Comparison of ENCODE assay signal across 20 cellular contexts in genomic region chr12:121345151-121345810, GRCh38. TPM values are rescaled to one million over a fixed set of nuclear protein-coding genes. Genes with fewer than 3 reads are reported as not detected.
DNase-seq lines count a peak whose midpoint lies in the region; ATAC-seq, FAIRE-seq and TF ChIP-seq lines count a peak whose summit lies in the region.
"Had no signal": no experiment of that assay in that cellular context is flagged by ENCODE, and none has a peak within 500 bp of the region (broad histone marks: within the 10 kb centered on the region; RNA-seq: fewer than 3 reads in every experiment).

No MANE protein-coding gene starts in this region.

- H3K4me1 ChIP-seq in HepG2 (ENCODE audit: insufficient read depth, low read length) (peaks cover 2% of the 10 kb centered on the region), right lobe of liver (no peaks in the 10 kb centered on the region), K562 (replicated peaks in 1 of 2; ENCODE audit: control insufficient read depth in 2 of 2, insufficient read depth in 2 of 2, low read length in 2 of 2) (peaks cover 0 to 3% of the 10 kb centered on the region in 2 experiments; a peak in 1 of 5 replicates)

- H3K27ac ChIP-seq in HepG2 (ENCODE audit: extremely low read length, insufficient read depth, low read length) = no peak overlapping the region
- no peak overlapping the region for H3K27ac ChIP-seq in right lobe of liver
- no peak overlapping the region for H3K27ac ChIP-seq in K562 (ENCODE audit: extremely low read depth, low read depth, low read length)
- H3K27ac ChIP-seq: heart left ventricle had no signal

- FAIRE-seq in HepG2 (lab: Jason Lieb, UNC) (no peak), K562 (lab: Jason Lieb, UNC) (no peak)
- FAIRE-seq: astrocyte, GM18507, islet of Langerhans had no signal

- no peaks in the 10 kb centered on the region for H4K20me1 ChIP-seq in HepG2 (ENCODE audit: insufficient read depth, low read length)
- H4K20me1 ChIP-seq in K562 (replicated peaks; ENCODE audit: control insufficient read depth, insufficient read depth, low read length) = no peaks in the 10 kb centered on the region; the same call in 1 of the 2 replicates

- H3K4me2 ChIP-seq in HepG2 (ENCODE audit: low read depth, low read length) (no peak overlapping the region), K562 (ENCODE audit: insufficient read depth, low read length) (no peak overlapping the region)

- DNase-seq in HepG2 (ENCODE audit: low spot score) (no peak), right lobe of liver (no peak), K562 (ENCODE audit: extremely low read depth in 1 of 4, low spot score in 3 of 4) (no peak), medulla oblongata (ENCODE audit: extremely low spot score) (peak; percentile 92), SIG-M5 (lab: John Stamatoyannopoulos, UW) (no peak), NCI-H2107 treated with DMSO at 0.1 percent for 48 hours (lab: John Stamatoyannopoulos, UW; ENCODE audit: unreplicated experiment) (no peak), HK-2 (ENCODE audit: unreplicated experiment) (no peak)
- DNase-seq: activated naive CD4-positive, alpha-beta T cell; heart left ventricle; Karpas-422; naive B cell; NCI-H1048; NCI-H2081; NCI-H510A; stimulated activated CD4-positive, alpha-beta T cell treated with anti-CD3 and anti-CD28 coated beads, Interleukin-2, amount 100 ng/mL, for 24 hours had no signal

- TF ChIP-seq POLR2A in HepG2 (IDR thresholded peaks at IDR 0.05; ENCODE audit: insufficient read depth in 1 of 2, low read depth in 2 of 2, low read length in 2 of 2) (no peak), right lobe of liver (IDR thresholded peaks at IDR 0.05) (no peak), K562 (conservative IDR thresholded peaks at IDR 0.05) (no peak)

- TF ChIP-seq RAD21 in HepG2 (CRISPR knock-in tag; IDR thresholded peaks at IDR 0.05) (no peak), K562 (CRISPR knock-in tag; conservative IDR thresholded peaks at IDR 0.05 in 1 of 2, IDR thresholded peaks at IDR 0.05 in 1 of 2) (no peak)

- H3K9me1 ChIP-seq in K562 (ENCODE audit: control insufficient read depth, insufficient read depth, low read length) = no peaks in the 10 kb centered on the region

- intact Hi-C loops in HepG2 (cut with micrococcal nuclease; ENCODE audit: unreplicated experiment) (no loop called here), right lobe of liver (cut with DNase I) (no loop called here), K562 (cut with micrococcal nuclease) (no loop called here)

- H3K9ac ChIP-seq in HepG2 (ENCODE audit: insufficient read depth, low read depth, low read length) (no peak overlapping the region), K562 (ENCODE audit: insufficient read depth in 1 of 2, low read depth in 2 of 2, low read length in 2 of 2) (no peak overlapping the region)

- CTCF ChIA-PET in HepG2 (lab: Yijun Ruan, JAX; ENCODE audit: low intra/inter-chr PET ratio, low total read pairs) (no interaction called here), K562 (lab: Yijun Ruan, JAX; ENCODE audit: low intra/inter-chr PET ratio) (no interaction called here)

- H3K4me3 ChIP-seq in HepG2 (replicated peaks in 1 of 3; ENCODE audit: insufficient read depth in 1 of 3, low read depth in 2 of 3, low read length in 3 of 3) = no peak overlapping the region
- H3K4me3 ChIP-seq in right lobe of liver = no peak overlapping the region
- H3K4me3 ChIP-seq in K562 = no peak overlapping the region
- H3K4me3 ChIP-seq: heart left ventricle had no signal

- ATAC-seq in HepG2 = no peak
- no peak for ATAC-seq in right lobe of liver
- no peak for ATAC-seq in K562
- ATAC-seq in HG03457 (IDR thresholded peaks at IDR 0.05; ENCODE audit: unreplicated experiment) = no peak
- ATAC-seq: heart left ventricle, SK-N-SH treated with all-trans-retinoic acid at 6 μM for 48 hours had no signal

- H2AFZ ChIP-seq in HepG2 (ENCODE audit: low read length) (no peak overlapping the region), K562 (ENCODE audit: low read depth, low read length) (no peak overlapping the region)

- H3K9me3 ChIP-seq in HepG2 (ENCODE audit: low read length) (no peaks in the 10 kb centered on the region), right lobe of liver (no peaks in the 10 kb centered on the region), K562 (replicated peaks; ENCODE audit: control insufficient read depth, insufficient read depth, low read depth, low read length) (no peaks in the 10 kb centered on the region)
- H3K9me3 ChIP-seq: heart left ventricle had no signal

- H3K36me3 ChIP-seq in HepG2 (replicated peaks in 1 of 2; ENCODE audit: control insufficient read depth in 1 of 2, insufficient read depth in 2 of 2, low read length in 2 of 2) (peaks cover 18 to 60% of the 10 kb centered on the region in 2 experiments), right lobe of liver (peaks cover 0 to 57% (median 33%) of the 10 kb centered on the region in 4 donors), K562 (ENCODE audit: control insufficient read depth, insufficient read depth, low read length) (peaks cover 88% of the 10 kb centered on the region)

- TF ChIP-seq CTCF in HepG2 (CRISPR knock-in tag; IDR thresholded peaks at IDR 0.05) (no peak), right lobe of liver (IDR thresholded peaks at IDR 0.05) (no peak), K562 (IDR thresholded peaks at IDR 0.05 in 2 of 3, conservative IDR thresholded peaks at IDR 0.05 in 1 of 3; ENCODE audit: insufficient read depth in 2 of 3, low read depth in 1 of 3, low read length in 3 of 3) (no peak)

- WGBS in HepG2 (ENCODE audit: low lambda C conversion rate) = 98% methylated on average over 4 of the region's 4 CpGs
- WGBS in right lobe of liver (ENCODE audit: insufficient coverage, low coverage, low lambda C conversion rate, missing lambda C conversion rate) = 51% methylated on average over 2 of the region's 4 CpGs
- WGBS in K562 (ENCODE audit: insufficient coverage, low coverage, missing lambda C conversion rate) = 76% methylated on average over 4 of the region's 4 CpGs

- peaks cover 8% of the 10 kb centered on the region for H3K79me2 ChIP-seq in HepG2 (ENCODE audit: insufficient read depth, low read length)
- peaks cover 58% of the 10 kb centered on the region for H3K79me2 ChIP-seq in K562 (ENCODE audit: control insufficient read depth, insufficient read depth, low read length)

- POLR2A ChIA-PET in HepG2 (lab: Yijun Ruan, JAX) (no interaction called here), K562 (lab: Yijun Ruan, JAX) (interaction anchor here (0.9 to 1.2 kb wide), 2 partner anchors 11 to 46 kb away, joined by 3 to 5 read pairs; no protein-coding TSS in a partner anchor)

- in situ Hi-C loops in HepG2 (cut with HindIII; ENCODE audit: extremely low pct_ligation_motif_present, low pct_unique_long_range_greater_than_20kb) = loop anchor here (5.0 kb wide), 1 partner anchor 97 kb away; no protein-coding TSS in a partner anchor
- in situ Hi-C loops in K562 (cut with MboI) = no loop called here

- TF ChIP-seq EP300 in HepG2 (IDR thresholded peaks at IDR 0.05; ENCODE audit: low read depth in 2 of 2, low read length in 2 of 2) (no peak), HepG2 (CRISPR knock-in tag; IDR thresholded peaks at IDR 0.05; ENCODE audit: borderline replicate concordance) (no peak), K562 (IDR thresholded peaks at IDR 0.05; ENCODE audit: low read length) (no peak)

- H3K27me3 ChIP-seq in HepG2 (ENCODE audit: control insufficient read depth in 1 of 2, insufficient read depth in 2 of 2, low read length in 2 of 2) = no peaks in the 10 kb centered on the region
- H3K27me3 ChIP-seq in right lobe of liver = no peaks in the 10 kb centered on the region
- H3K27me3 ChIP-seq in K562 (ENCODE audit: control insufficient read depth in 2 of 2, insufficient read depth in 2 of 2, low read length in 2 of 2) = no peaks in the 10 kb centered on the region
- H3K27me3 ChIP-seq: heart left ventricle had no signal

- BruUV-seq in HepG2 (replicated peaks; lab: Mats Ljungman, UMichigan) (no TSS peak), K562 (replicated peaks; lab: Mats Ljungman, UMichigan) (no TSS peak)

RNA-seq across cellular contexts. Expression of gene ANAPC5, which starts 6.9 kb away (rescaled TPM):
- total RNA-seq in HepG2 (2016; rRNA removed; fragmentation: Illumina TruSeq; extraction: Trizol) (161 and 174 TPM in 2 replicates), right lobe of liver (10 to 100 TPM; 40.7 to 68.8 (median 49.8) TPM), K562 (2014; rRNA removed) (176 and 194 TPM in 2 replicates), K562 (2014; rRNA removed; fragmentation: Illumina TruSeq; extraction: Trizol) (269 and 301 TPM in 2 replicates), K562 (2015; rRNA removed; fragmentation: Illumina TruSeq; extraction: Trizol) (190 and 197 TPM in 2 replicates), K562 (2021) (168 and 169 TPM in 2 replicates)
- total RNA-seq in HepG2 (2016; cell fraction: cytosol; rRNA removed; fragmentation: Illumina TruSeq; extraction: Trizol; ENCODE audit: low read depth) = 101 and 107 TPM in 2 replicates
- 166 and 170 TPM in 2 replicates for total RNA-seq in HepG2 (2016; cell fraction: insoluble cytoplasmic fraction; rRNA removed; fragmentation: Illumina TruSeq; extraction: Trizol)
- total RNA-seq in HepG2 (2016; cell fraction: membrane; rRNA removed; fragmentation: Illumina TruSeq; extraction: Trizol) = 211 and 214 TPM in 2 replicates
- total RNA-seq in HepG2 (2016; cell fraction: nucleus; rRNA removed; fragmentation: Illumina TruSeq; extraction: Trizol) = 114 and 131 TPM in 2 replicates
- polyA plus RNA-seq in HepG2 (2011; rRNA removed) (134 and 146 TPM in 2 replicates), K562 (2011; rRNA removed) (307 and 315 TPM in 2 replicates), K562 (2014; fragmentation: Illumina TruSeq; extraction: Trizol) (201 and 250 TPM in 2 replicates), K562 (2014; fragmentation: Nextera tagmentation; extraction: Ambion mirVana) (100 to 1,000 TPM; 136 to 181 TPM), K562 (2014; rRNA removed) (207 and 213 TPM in 2 replicates)
- 93.9 and 111 TPM in 2 replicates for polyA plus RNA-seq in HepG2 (2011; cell fraction: cytosol; rRNA removed)
- 245 and 310 TPM in 2 replicates for polyA plus RNA-seq in HepG2 (2011; cell fraction: nucleus; rRNA removed)
- 58.4 and 72.2 TPM in 2 replicates for polyA plus RNA-seq in HepG2 (2012)
- polyA plus RNA-seq in HepG2 (2016; cell fraction: cytosol; fragmentation: Illumina TruSeq; extraction: Trizol; ENCODE audit: low read depth) = 91.9 and 105 TPM in 2 replicates
- polyA plus RNA-seq in HepG2 (2016; cell fraction: insoluble cytoplasmic fraction; fragmentation: Illumina TruSeq; extraction: Trizol; ENCODE audit: low read depth) = 134 and 136 TPM in 2 replicates
- 143 and 147 TPM in 2 replicates for polyA plus RNA-seq in HepG2 (2016; cell fraction: membrane; fragmentation: Illumina TruSeq; extraction: Trizol; ENCODE audit: low read depth)
- polyA plus RNA-seq in HepG2 (2016; cell fraction: nucleus; fragmentation: Illumina TruSeq; extraction: Trizol; ENCODE audit: insufficient read depth, low read depth) = 178 and 187 TPM in 2 replicates
- 159 and 362 TPM in 2 replicates for polyA minus RNA-seq in HepG2 (2011; rRNA and poly(A)+ RNA removed; ENCODE audit: low replicate concordance)
- 55.9 and 59.9 TPM in 2 replicates for polyA minus RNA-seq in HepG2 (2011; cell fraction: cytosol; rRNA and poly(A)+ RNA removed)
- 144 and 152 TPM in 2 replicates for polyA minus RNA-seq in HepG2 (2011; cell fraction: nucleus; rRNA and poly(A)+ RNA removed)
- total RNA-seq in K562 (2011; cell fraction: chromatin; rRNA removed; ENCODE audit: low replicate concordance) = 698 and 990 TPM in 2 replicates
- total RNA-seq in K562 (2011; cell fraction: nucleolus; rRNA removed) = 389 and 392 TPM in 2 replicates
- 547 and 619 TPM in 2 replicates for total RNA-seq in K562 (2011; cell fraction: nucleoplasm; rRNA removed)
- polyA plus RNA-seq in K562 (2011; cell fraction: cytosol; rRNA removed) = 232 and 246 TPM in 2 replicates
- polyA plus RNA-seq in K562 (2011; cell fraction: nucleus; rRNA removed) = 472 and 632 TPM in 2 replicates
- polyA plus RNA-seq in K562 (2012) = 114 and 144 TPM in 2 replicates
- polyA minus RNA-seq in K562 (2011; rRNA and poly(A)+ RNA removed) = 307 and 339 TPM in 2 replicates
- 97.9 and 140 TPM in 2 replicates for polyA minus RNA-seq in K562 (2011; cell fraction: cytosol; rRNA and poly(A)+ RNA removed)
- polyA minus RNA-seq in K562 (2011; cell fraction: nucleus; rRNA and poly(A)+ RNA removed) = 212 and 378 TPM in 2 replicates

RNA-seq across cellular contexts. Expression of gene CAMKK2, which starts 48.8 kb away (rescaled TPM):
- total RNA-seq in HepG2 (2016; rRNA removed; fragmentation: Illumina TruSeq; extraction: Trizol) (18.8 and 23.0 TPM in 2 replicates), right lobe of liver (10 to 100 TPM; 20.6 to 31.8 (median 24.1) TPM), K562 (2014; rRNA removed) (18.8 and 21.1 TPM in 2 replicates), K562 (2014; rRNA removed; fragmentation: Illumina TruSeq; extraction: Trizol) (12.6 and 12.7 TPM in 2 replicates), K562 (2015; rRNA removed; fragmentation: Illumina TruSeq; extraction: Trizol) (10.5 and 10.8 TPM in 2 replicates), K562 (2021) (30.8 and 32.0 TPM in 2 replicates)
- 3.8 and 4.1 TPM in 2 replicates for total RNA-seq in HepG2 (2016; cell fraction: cytosol; rRNA removed; fragmentation: Illumina TruSeq; extraction: Trizol; ENCODE audit: low read depth)
- total RNA-seq in HepG2 (2016; cell fraction: insoluble cytoplasmic fraction; rRNA removed; fragmentation: Illumina TruSeq; extraction: Trizol) = 17.9 and 20.0 TPM in 2 replicates
- 17.3 and 18.1 TPM in 2 replicates for total RNA-seq in HepG2 (2016; cell fraction: membrane; rRNA removed; fragmentation: Illumina TruSeq; extraction: Trizol)
- 18.1 and 18.3 TPM in 2 replicates for total RNA-seq in HepG2 (2016; cell fraction: nucleus; rRNA removed; fragmentation: Illumina TruSeq; extraction: Trizol)
- polyA plus RNA-seq in HepG2 (2011; rRNA removed) (20.0 and 25.1 TPM in 2 replicates), K562 (2011; rRNA removed) (18.2 and 20.5 TPM in 2 replicates), K562 (2014; fragmentation: Illumina TruSeq; extraction: Trizol) (22.0 and 22.3 TPM in 2 replicates), K562 (2014; fragmentation: Nextera tagmentation; extraction: Ambion mirVana) (1 to 10 TPM; 4.3 to 5.4 TPM), K562 (2014; rRNA removed) (20.1 and 21.1 TPM in 2 replicates)
- 18.7 TPM in 2 replicates for polyA plus RNA-seq in HepG2 (2011; cell fraction: cytosol; rRNA removed)
- polyA plus RNA-seq in HepG2 (2011; cell fraction: nucleus; rRNA removed) = 36.8 and 38.0 TPM in 2 replicates
- 12.9 and 13.9 TPM in 2 replicates for polyA plus RNA-seq in HepG2 (2012)
- polyA plus RNA-seq in HepG2 (2016; cell fraction: cytosol; fragmentation: Illumina TruSeq; extraction: Trizol; ENCODE audit: low read depth) = 3.2 and 3.8 TPM in 2 replicates
- polyA plus RNA-seq in HepG2 (2016; cell fraction: insoluble cytoplasmic fraction; fragmentation: Illumina TruSeq; extraction: Trizol; ENCODE audit: low read depth) = 19.8 and 21.1 TPM in 2 replicates
- polyA plus RNA-seq in HepG2 (2016; cell fraction: membrane; fragmentation: Illumina TruSeq; extraction: Trizol; ENCODE audit: low read depth) = 12.0 and 12.4 TPM in 2 replicates
- polyA plus RNA-seq in HepG2 (2016; cell fraction: nucleus; fragmentation: Illumina TruSeq; extraction: Trizol; ENCODE audit: insufficient read depth, low read depth) = 32.0 and 33.8 TPM in 2 replicates
- polyA minus RNA-seq in HepG2 (2011; rRNA and poly(A)+ RNA removed; ENCODE audit: low replicate concordance) = 29.2 and 33.9 TPM in 2 replicates
- polyA minus RNA-seq in HepG2 (2011; cell fraction: cytosol; rRNA and poly(A)+ RNA removed) = 12.1 and 12.2 TPM in 2 replicates
- 23.2 and 29.6 TPM in 2 replicates for polyA minus RNA-seq in HepG2 (2011; cell fraction: nucleus; rRNA and poly(A)+ RNA removed)
- total RNA-seq in K562 (2011; cell fraction: chromatin; rRNA removed; ENCODE audit: low replicate concordance) = 43.2 and 68.9 TPM in 2 replicates
- 40.5 and 41.3 TPM in 2 replicates for total RNA-seq in K562 (2011; cell fraction: nucleolus; rRNA removed)
- 39.2 and 39.8 TPM in 2 replicates for total RNA-seq in K562 (2011; cell fraction: nucleoplasm; rRNA removed)
- polyA plus RNA-seq in K562 (2011; cell fraction: cytosol; rRNA removed) = 19.2 and 26.4 TPM in 2 replicates
- 40.6 and 54.1 TPM in 2 replicates for polyA plus RNA-seq in K562 (2011; cell fraction: nucleus; rRNA removed)
- 15.5 and 22.2 TPM in 2 replicates for polyA plus RNA-seq in K562 (2012)
- polyA minus RNA-seq in K562 (2011; rRNA and poly(A)+ RNA removed) = 18.1 and 27.5 TPM in 2 replicates
- polyA minus RNA-seq in K562 (2011; cell fraction: cytosol; rRNA and poly(A)+ RNA removed) = 18.8 and 19.5 TPM in 2 replicates
- polyA minus RNA-seq in K562 (2011; cell fraction: nucleus; rRNA and poly(A)+ RNA removed) = 25.4 and 26.8 TPM in 2 replicates

RNA-seq across cellular contexts. Expression of gene RNF34, which starts 54.6 kb away (rescaled TPM):
- total RNA-seq in HepG2 (2016; rRNA removed; fragmentation: Illumina TruSeq; extraction: Trizol) (53.2 and 68.2 TPM in 2 replicates), right lobe of liver (10 to 100 TPM; 11.7 to 22.3 (median 14.6) TPM), K562 (2014; rRNA removed) (68.8 and 120 TPM in 2 replicates), K562 (2014; rRNA removed; fragmentation: Illumina TruSeq; extraction: Trizol) (47.1 and 48.9 TPM in 2 replicates), K562 (2015; rRNA removed; fragmentation: Illumina TruSeq; extraction: Trizol) (60.6 and 60.9 TPM in 2 replicates), K562 (2021) (42.4 and 47.1 TPM in 2 replicates)
- 21.6 and 23.1 TPM in 2 replicates for total RNA-seq in HepG2 (2016; cell fraction: cytosol; rRNA removed; fragmentation: Illumina TruSeq; extraction: Trizol; ENCODE audit: low read depth)
- total RNA-seq in HepG2 (2016; cell fraction: insoluble cytoplasmic fraction; rRNA removed; fragmentation: Illumina TruSeq; extraction: Trizol) = 52.8 and 66.3 TPM in 2 replicates
- total RNA-seq in HepG2 (2016; cell fraction: membrane; rRNA removed; fragmentation: Illumina TruSeq; extraction: Trizol) = 36.1 and 37.2 TPM in 2 replicates
- total RNA-seq in HepG2 (2016; cell fraction: nucleus; rRNA removed; fragmentation: Illumina TruSeq; extraction: Trizol) = 39.6 and 47.6 TPM in 2 replicates
- polyA plus RNA-seq in HepG2 (2011; rRNA removed) (36.8 and 37.4 TPM in 2 replicates), K562 (2011; rRNA removed) (41.7 and 51.0 TPM in 2 replicates), K562 (2014; fragmentation: Illumina TruSeq; extraction: Trizol) (52.0 and 54.1 TPM in 2 replicates), K562 (2014; fragmentation: Nextera tagmentation; extraction: Ambion mirVana) (10 to 100 TPM; 65.4 to 88.9 TPM), K562 (2014; rRNA removed) (47.2 and 48.4 TPM in 2 replicates)
- 17.4 and 20.4 TPM in 2 replicates for polyA plus RNA-seq in HepG2 (2011; cell fraction: cytosol; rRNA removed)
- 25.9 and 37.9 TPM in 2 replicates for polyA plus RNA-seq in HepG2 (2011; cell fraction: nucleus; rRNA removed)
- polyA plus RNA-seq in HepG2 (2012) = 27.0 and 30.9 TPM in 2 replicates
- 7.6 and 9.2 TPM in 2 replicates for polyA plus RNA-seq in HepG2 (2016; cell fraction: cytosol; fragmentation: Illumina TruSeq; extraction: Trizol; ENCODE audit: low read depth)
- 56.9 and 60.9 TPM in 2 replicates for polyA plus RNA-seq in HepG2 (2016; cell fraction: insoluble cytoplasmic fraction; fragmentation: Illumina TruSeq; extraction: Trizol; ENCODE audit: low read depth)
- 19.5 and 19.6 TPM in 2 replicates for polyA plus RNA-seq in HepG2 (2016; cell fraction: membrane; fragmentation: Illumina TruSeq; extraction: Trizol; ENCODE audit: low read depth)
- 49.3 and 52.3 TPM in 2 replicates for polyA plus RNA-seq in HepG2 (2016; cell fraction: nucleus; fragmentation: Illumina TruSeq; extraction: Trizol; ENCODE audit: insufficient read depth, low read depth)
- 165 and 250 TPM in 2 replicates for polyA minus RNA-seq in HepG2 (2011; rRNA and poly(A)+ RNA removed; ENCODE audit: low replicate concordance)
- 13.7 and 21.9 TPM in 2 replicates for polyA minus RNA-seq in HepG2 (2011; cell fraction: cytosol; rRNA and poly(A)+ RNA removed)
- polyA minus RNA-seq in HepG2 (2011; cell fraction: nucleus; rRNA and poly(A)+ RNA removed) = 40.6 and 41.5 TPM in 2 replicates
- 109 and 110 TPM in 2 replicates for total RNA-seq in K562 (2011; cell fraction: chromatin; rRNA removed; ENCODE audit: low replicate concordance)
- total RNA-seq in K562 (2011; cell fraction: nucleolus; rRNA removed) = 69.5 and 69.6 TPM in 2 replicates
- 118 and 187 TPM in 2 replicates for total RNA-seq in K562 (2011; cell fraction: nucleoplasm; rRNA removed)
- polyA plus RNA-seq in K562 (2011; cell fraction: cytosol; rRNA removed) = 27.8 and 35.3 TPM in 2 replicates
- polyA plus RNA-seq in K562 (2011; cell fraction: nucleus; rRNA removed) = 212 and 235 TPM in 2 replicates
- polyA plus RNA-seq in K562 (2012) = 43.8 and 80.2 TPM in 2 replicates
- 63.6 and 90.6 TPM in 2 replicates for polyA minus RNA-seq in K562 (2011; rRNA and poly(A)+ RNA removed)
- 32.9 and 33.6 TPM in 2 replicates for polyA minus RNA-seq in K562 (2011; cell fraction: cytosol; rRNA and poly(A)+ RNA removed)
- polyA minus RNA-seq in K562 (2011; cell fraction: nucleus; rRNA and poly(A)+ RNA removed) = 39.9 and 48.1 TPM in 2 replicates

Comparison
In these comparisons a context has a peak if more than half of its experiments do, and no peak if none do; other contexts are left out.
1. Of the 241 proteins assayed by ChIP-seq in both HepG2 and K562: peak only in HepG2: none; only in K562: none; in both: RBFOX2; in neither: 240.